ENCODE assay signal across 12 cellular contexts in the genomic region with DNA sequence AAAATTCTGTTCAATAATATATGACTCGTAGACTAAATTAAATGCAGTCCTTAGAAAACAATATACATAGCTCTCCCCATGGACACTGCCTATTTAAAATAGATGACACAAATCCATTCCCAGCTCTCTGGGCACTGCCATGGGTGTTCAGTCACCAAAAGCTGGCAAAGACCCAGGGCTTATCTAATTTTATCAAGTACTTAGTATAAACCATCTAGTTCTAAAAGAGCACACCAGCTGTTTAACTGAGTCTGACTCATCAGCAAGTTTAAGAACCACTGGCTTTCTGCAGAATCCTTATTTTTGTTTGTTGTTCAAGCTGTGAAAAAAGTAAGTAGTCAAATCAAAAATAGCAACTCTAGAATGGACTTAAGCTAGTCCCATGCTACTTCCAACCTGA.
A peak's percentile ranks its signal among the peaks of the same experiment; 100 is the strongest.
DNase-seq lines count a peak whose midpoint lies in the region; ATAC-seq, FAIRE-seq and TF ChIP-seq lines count a peak whose summit lies in the region.
"Had no signal": no experiment of that assay in that cellular context is flagged by ENCODE, and none has a peak within 500 bp of the region (broad histone marks: within the 10 kb centered on the region; RNA-seq: fewer than 3 reads in every experiment).

No MANE protein-coding gene starts in this region.

- 100% methylated on average over 1 of the region's 1 CpG for WGBS in right lobe of liver (ENCODE audit: insufficient coverage, low coverage, low lambda C conversion rate, missing lambda C conversion rate)
- WGBS in HepG2 (ENCODE audit: low lambda C conversion rate) = 100% methylated on average over 1 of the region's 1 CpG
- 84% methylated on average over 1 of the region's 1 CpG for WGBS in hepatocyte (ENCODE audit: low lambda C conversion rate, missing lambda C conversion rate)

- H3K4me1 ChIP-seq in right lobe of liver (peaks cover 0 to 19% (median 4%) of the 10 kb centered on the region in 4 donors), HepG2 (ENCODE audit: insufficient read depth, low read length) (peaks cover 16% of the 10 kb centered on the region), hepatocyte (ENCODE audit: insufficient read depth) (no peaks in the 10 kb centered on the region)

- H2AFZ ChIP-seq in HepG2 (ENCODE audit: low read length) (no peak overlapping the region), hepatocyte (no peak overlapping the region)

- no peak for FAIRE-seq in HepG2 (lab: Jason Lieb, UNC)
- FAIRE-seq: colon had no signal

- H3K4me3 ChIP-seq in right lobe of liver (no peak overlapping the region), HepG2 (replicated peaks in 1 of 3; ENCODE audit: insufficient read depth in 1 of 3, low read depth in 2 of 3, low read length in 3 of 3) (no peak overlapping the region), hepatocyte (no peak overlapping the region)

- H3K27ac ChIP-seq in right lobe of liver (peak overlapping the region in 1 of 3 donors; percentile 18), HepG2 (ENCODE audit: extremely low read length, insufficient read depth, low read length) (no peak overlapping the region), hepatocyte (no peak overlapping the region)
- H3K27ac ChIP-seq: HL-60 had no signal

- ATAC-seq in right lobe of liver (peak; percentile 43 to 71 (median 50)), HepG2 (no peak)

- no peaks in the 10 kb centered on the region for H4K20me1 ChIP-seq in HepG2 (ENCODE audit: insufficient read depth, low read length)
- H4K20me1 ChIP-seq in hepatocyte (ENCODE audit: insufficient read depth, poor library complexity, severe bottlenecking) = no peaks in the 10 kb centered on the region

- no peaks in the 10 kb centered on the region for H3K9me2 ChIP-seq in hepatocyte (replicated peaks; ENCODE audit: insufficient read depth)

- TF ChIP-seq POLR2A in right lobe of liver (IDR thresholded peaks at IDR 0.05) (no peak), HepG2 (IDR thresholded peaks at IDR 0.05; ENCODE audit: insufficient read depth in 1 of 2, low read depth in 2 of 2, low read length in 2 of 2) (no peak)

- TF ChIP-seq EP300 in HepG2 (IDR thresholded peaks at IDR 0.05; ENCODE audit: low read depth in 2 of 2, low read length in 2 of 2) (no peak), HepG2 (CRISPR knock-in tag; IDR thresholded peaks at IDR 0.05; ENCODE audit: borderline replicate concordance) (no peak)

- H3K9me3 ChIP-seq in right lobe of liver (no peaks in the 10 kb centered on the region), HepG2 (ENCODE audit: low read length) (no peaks in the 10 kb centered on the region), hepatocyte (ENCODE audit: low read depth) (no peaks in the 10 kb centered on the region)

- no peak for TF ChIP-seq RAD21 in HepG2 (CRISPR knock-in tag; IDR thresholded peaks at IDR 0.05)

- H3K36me3 ChIP-seq in right lobe of liver (peaks cover 0 to 23% (median 9%) of the 10 kb centered on the region in 4 donors), HepG2 (replicated peaks in 1 of 2; ENCODE audit: control insufficient read depth in 1 of 2, insufficient read depth in 2 of 2, low read length in 2 of 2) (peaks cover 10 to 44% of the 10 kb centered on the region in 2 experiments; a peak in 4 of 5 replicates), hepatocyte (replicated peaks; ENCODE audit: insufficient read depth, low read depth) (no peaks in the 10 kb centered on the region)

- no TSS peak for BruUV-seq in HepG2 (replicated peaks; lab: Mats Ljungman, UMichigan)

- CTCF ChIA-PET in HepG2 (lab: Yijun Ruan, JAX; ENCODE audit: low intra/inter-chr PET ratio, low total read pairs) = no interaction called here

- no peaks in the 10 kb centered on the region for H3K79me2 ChIP-seq in HepG2 (ENCODE audit: insufficient read depth, low read length)
- peaks cover 21% of the 10 kb centered on the region for H3K79me2 ChIP-seq in hepatocyte

- POLR2A ChIA-PET in HepG2 (lab: Yijun Ruan, JAX) = no interaction called here

- no peak overlapping the region for H3K9ac ChIP-seq in HepG2 (ENCODE audit: insufficient read depth, low read depth, low read length)

- H3K27me3 ChIP-seq in right lobe of liver (no peaks in the 10 kb centered on the region), HepG2 (ENCODE audit: control insufficient read depth in 1 of 2, insufficient read depth in 2 of 2, low read length in 2 of 2) (no peaks in the 10 kb centered on the region), hepatocyte (no peaks in the 10 kb centered on the region)

- in situ Hi-C loops in HepG2 (cut with HindIII; ENCODE audit: extremely low pct_ligation_motif_present, low pct_unique_long_range_greater_than_20kb) = no loop called here

- intact Hi-C loops in right lobe of liver (cut with DNase I) = no loop called here
- intact Hi-C loops in HepG2 (cut with micrococcal nuclease; ENCODE audit: unreplicated experiment) = no loop called here

- DNase-seq in right lobe of liver (peak in 1 of 3 donors; percentile 24), HepG2 (ENCODE audit: low spot score) (no peak), amniotic stem cell (lab: John Stamatoyannopoulos, UW) (peak; percentile 24), hepatocyte (ENCODE audit: low spot score) (peak; percentile 23), NCI-H187 (lab: John Stamatoyannopoulos, UW) (no peak)
- DNase-seq in stimulated activated CD4-positive, alpha-beta T cell treated with anti-CD3 and anti-CD28 coated beads, Interleukin-4, amount 100 ng/mL, for 24 hours = no peak
- DNase-seq in activated effector memory CD4-positive, alpha-beta T cell treated with Interleukin-2 at 50 U/mL for 16 hours = no peak
- DNase-seq in activated CD8-positive, alpha-beta memory T cell treated with anti-CD3 and anti-CD28 coated beads for 24 hours = no peak
- DNase-seq: CD4-positive, alpha-beta memory T cell; NCI-H1694 had no signal

- TF ChIP-seq CTCF in right lobe of liver (IDR thresholded peaks at IDR 0.05) (no peak), HepG2 (CRISPR knock-in tag; IDR thresholded peaks at IDR 0.05) (no peak), hepatocyte (IDR thresholded peaks at IDR 0.05; ENCODE audit: poor library complexity) (no peak)

- no peak overlapping the region for H3K4me2 ChIP-seq in HepG2 (ENCODE audit: low read depth, low read length)
- H3K4me2 ChIP-seq in hepatocyte = no peak overlapping the region

TF ChIP-seq in HepG2, 621 proteins besides CTCF, POLR2A, EP300 and RAD21 (continues in another document):
- TF ChIP-seq MAZ (IDR thresholded peaks at IDR 0.05; ENCODE audit: borderline replicate concordance, low read depth, low read length) (no peak), MAZ (CRISPR knock-in tag; IDR thresholded peaks at IDR 0.05; ENCODE audit: low read depth) (no peak), ZNF883 (CRISPR knock-in tag; IDR thresholded peaks at IDR 0.05; ENCODE audit: not compliant biosample characterization) (no peak), KDM4B (CRISPR knock-in tag; IDR thresholded peaks at IDR 0.05) (no peak), PAWR (CRISPR knock-in tag; IDR thresholded peaks at IDR 0.05; ENCODE audit: borderline replicate concordance) (no peak), SNRNP70 (IDR thresholded peaks at IDR 0.05; ENCODE audit: low read depth, low read length) (no peak), MEF2D (CRISPR knock-in tag; IDR thresholded peaks at IDR 0.05) (no peak)
- TF ChIP-seq, protein P1, sequence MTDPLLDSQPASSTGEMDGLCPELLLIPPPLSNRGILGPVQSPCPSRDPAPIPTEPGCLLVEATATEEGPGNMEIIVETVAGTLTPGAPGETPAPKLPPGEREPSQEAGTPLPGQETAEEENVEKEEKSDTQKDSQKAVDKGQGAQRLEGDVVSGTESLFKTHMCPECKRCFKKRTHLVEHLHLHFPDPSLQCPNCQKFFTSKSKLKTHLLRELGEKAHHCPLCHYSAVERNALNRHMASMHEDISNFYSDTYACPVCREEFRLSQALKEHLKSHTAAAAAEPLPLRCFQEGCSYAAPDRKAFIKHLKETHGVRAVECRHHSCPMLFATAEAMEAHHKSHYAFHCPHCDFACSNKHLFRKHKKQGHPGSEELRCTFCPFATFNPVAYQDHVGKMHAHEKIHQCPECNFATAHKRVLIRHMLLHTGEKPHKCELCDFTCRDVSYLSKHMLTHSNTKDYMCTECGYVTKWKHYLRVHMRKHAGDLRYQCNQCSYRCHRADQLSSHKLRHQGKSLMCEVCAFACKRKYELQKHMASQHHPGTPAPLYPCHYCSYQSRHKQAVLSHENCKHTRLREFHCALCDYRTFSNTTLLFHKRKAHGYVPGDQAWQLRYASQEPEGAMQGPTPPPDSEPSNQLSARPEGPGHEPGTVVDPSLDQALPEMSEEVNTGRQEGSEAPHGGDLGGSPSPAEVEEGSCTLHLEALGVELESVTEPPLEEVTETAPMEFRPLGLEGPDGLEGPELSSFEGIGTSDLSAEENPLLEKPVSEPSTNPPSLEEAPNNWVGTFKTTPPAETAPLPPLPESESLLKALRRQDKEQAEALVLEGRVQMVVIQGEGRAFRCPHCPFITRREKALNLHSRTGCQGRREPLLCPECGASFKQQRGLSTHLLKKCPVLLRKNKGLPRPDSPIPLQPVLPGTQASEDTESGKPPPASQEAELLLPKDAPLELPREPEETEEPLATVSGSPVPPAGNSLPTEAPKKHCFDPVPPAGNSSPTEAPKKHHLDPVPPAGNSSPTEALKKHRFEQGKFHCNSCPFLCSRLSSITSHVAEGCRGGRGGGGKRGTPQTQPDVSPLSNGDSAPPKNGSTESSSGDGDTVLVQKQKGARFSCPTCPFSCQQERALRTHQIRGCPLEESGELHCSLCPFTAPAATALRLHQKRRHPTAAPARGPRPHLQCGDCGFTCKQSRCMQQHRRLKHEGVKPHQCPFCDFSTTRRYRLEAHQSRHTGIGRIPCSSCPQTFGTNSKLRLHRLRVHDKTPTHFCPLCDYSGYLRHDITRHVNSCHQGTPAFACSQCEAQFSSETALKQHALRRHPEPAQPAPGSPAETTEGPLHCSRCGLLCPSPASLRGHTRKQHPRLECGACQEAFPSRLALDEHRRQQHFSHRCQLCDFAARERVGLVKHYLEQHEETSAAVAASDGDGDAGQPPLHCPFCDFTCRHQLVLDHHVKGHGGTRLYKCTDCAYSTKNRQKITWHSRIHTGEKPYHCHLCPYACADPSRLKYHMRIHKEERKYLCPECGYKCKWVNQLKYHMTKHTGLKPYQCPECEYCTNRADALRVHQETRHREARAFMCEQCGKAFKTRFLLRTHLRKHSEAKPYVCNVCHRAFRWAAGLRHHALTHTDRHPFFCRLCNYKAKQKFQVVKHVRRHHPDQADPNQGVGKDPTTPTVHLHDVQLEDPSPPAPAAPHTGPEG (CRISPR knock-in tag; IDR thresholded peaks at IDR 0.05) = no peak

Comparison
In these comparisons a context has a peak if more than half of its experiments do, and no peak if none do; other contexts are left out.
1. DNase-seq: peak in amniotic stem cell (single experiment) and hepatocyte (single experiment); none in HepG2 (single experiment), stimulated activated CD4-positive, alpha-beta T cell treated with anti-CD3 and anti-CD28 coated beads, Interleukin-4, amount 100 ng/mL, for 24 hours (single experiment), NCI-H187 (0 of 2), activated effector memory CD4-positive, alpha-beta T cell treated with Interleukin-2 at 50 U/mL for 16 hours (single experiment) and activated CD8-positive, alpha-beta memory T cell treated with anti-CD3 and anti-CD28 coated beads for 24 hours (single experiment).